4 cellular contexts compared by ENCODE assay signal in the genomic region with DNA sequence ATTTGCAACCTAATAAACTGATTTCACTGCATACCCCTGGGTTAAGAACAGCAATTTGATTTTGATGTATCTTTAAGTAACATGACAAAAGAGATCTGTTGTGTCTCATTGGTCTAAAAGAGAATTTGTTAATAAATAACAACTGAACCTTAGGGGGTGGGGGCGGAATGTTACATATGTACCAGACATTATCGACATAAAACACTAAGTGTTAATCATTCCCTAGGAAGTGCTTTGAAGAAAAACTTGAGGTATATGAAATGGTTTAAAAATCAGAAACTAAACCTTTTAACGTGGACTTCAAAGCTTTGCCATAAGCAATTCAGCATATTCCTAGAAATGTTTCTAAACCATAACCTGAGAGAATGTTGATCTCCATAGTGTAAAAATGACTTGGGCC.
A peak's percentile ranks its signal among the peaks of the same experiment; 100 is the strongest.
DNase-seq lines count a peak whose midpoint lies in the region.
"Not testable (repeated sequence)": the region's sequence is repeated elsewhere in the genome, so short reads cannot be mapped to it uniquely, and the experiment has no call there.

No MANE protein-coding gene starts in this region.

- not testable (repeated sequence) for H2BK15ac ChIP-seq in mesenchymal stem cell (ENCODE audit: low read depth, poor library complexity, severe bottlenecking)

- H4K8ac ChIP-seq in mesenchymal stem cell (ENCODE audit: low read length), result not testable (repeated sequence)

- DNase-seq in dedifferentiated amniotic fluid mesenchymal stem cell (ENCODE audit: extremely low spot score) (peak; percentile 9), left kidney (ENCODE audit: low read depth, low spot score) (peak; percentile 46), renal cortical epithelial cell (ENCODE audit: low read depth) (peak; percentile 4)
- not testable (repeated sequence) for DNase-seq in mesenchymal stem cell

- not testable (repeated sequence) for H2BK5ac ChIP-seq in mesenchymal stem cell (ENCODE audit: low read depth, low read length, poor library complexity, severe bottlenecking)

- not testable (repeated sequence) for H3K4me3 ChIP-seq in mesenchymal stem cell (ENCODE audit: insufficient read depth in 1 of 2, low read depth in 1 of 2, low read length in 2 of 2)

- not testable (repeated sequence) for H3K4me1 ChIP-seq in mesenchymal stem cell (ENCODE audit: control insufficient read depth, insufficient read depth, low read depth, low read length)

- H3K18ac ChIP-seq in mesenchymal stem cell (ENCODE audit: low read depth in 1 of 2, low read length in 2 of 2), result not testable (repeated sequence)

- H3K36me3 ChIP-seq in mesenchymal stem cell (ENCODE audit: control insufficient read depth in 1 of 2, insufficient read depth in 2 of 2, low read depth in 1 of 2, low read length in 2 of 2), result not testable (repeated sequence)

- H2AK5ac ChIP-seq in mesenchymal stem cell (ENCODE audit: low read length, severe bottlenecking), result not testable (repeated sequence)

- not testable (repeated sequence) for H2AFZ ChIP-seq in mesenchymal stem cell (ENCODE audit: low read depth, low read length)

- peak overlapping the region; percentile 70 for H3K27ac ChIP-seq in mesenchymal stem cell (ENCODE audit: low read length, poor library complexity, severe bottlenecking)

- H3K23ac ChIP-seq in mesenchymal stem cell (ENCODE audit: low read length in 2 of 2), result not testable (repeated sequence)

- H2BK12ac ChIP-seq in mesenchymal stem cell (ENCODE audit: low read length in 2 of 2), result not testable (repeated sequence)

- not testable (repeated sequence) for H3K79me1 ChIP-seq in mesenchymal stem cell (replicated peaks; ENCODE audit: low read length, poor library complexity, severe bottlenecking)

- not testable (repeated sequence) for H3K9me3 ChIP-seq in mesenchymal stem cell (ENCODE audit: control insufficient read depth, low read length)

- not testable (repeated sequence) for H3K27me3 ChIP-seq in mesenchymal stem cell (ENCODE audit: control insufficient read depth in 1 of 2, insufficient read depth in 1 of 2, low read length in 2 of 2)

- H3K4ac ChIP-seq in mesenchymal stem cell (ENCODE audit: low read depth in 1 of 2, low read length in 2 of 2), result not testable (repeated sequence)

- not testable (repeated sequence) for H2BK120ac ChIP-seq in mesenchymal stem cell (ENCODE audit: low read depth, low read length)

- H3K14ac ChIP-seq in mesenchymal stem cell (ENCODE audit: low read length in 2 of 2), result not testable (repeated sequence)

- H3K9ac ChIP-seq in mesenchymal stem cell (ENCODE audit: low read length), result not testable (repeated sequence)

- no CpG with 5 or more reads among the region's 3 CpGs for WGBS in mesenchymal stem cell

- H3K4me2 ChIP-seq in mesenchymal stem cell (ENCODE audit: low read length, poor library complexity, severe bottlenecking), result not testable (repeated sequence)

- not testable (repeated sequence) for H4K91ac ChIP-seq in mesenchymal stem cell (ENCODE audit: low read length)
